ENCODE assay signal across 1 cellular context in the genomic region with DNA sequence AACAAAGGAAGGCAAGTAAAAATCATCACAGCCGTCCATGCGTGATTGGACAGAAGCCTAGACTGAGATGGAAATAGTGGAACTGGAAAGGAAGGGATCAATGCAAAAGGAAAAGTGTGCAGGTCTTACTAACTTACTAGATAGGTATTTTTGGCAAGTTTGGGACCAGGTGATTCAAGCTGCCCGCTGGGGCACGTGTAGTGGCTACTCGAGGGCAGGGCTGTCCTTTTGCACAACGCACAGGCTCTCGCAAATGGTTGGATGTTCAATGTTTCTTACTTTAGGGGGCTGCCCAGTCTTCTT.
TF ChIP-seq lines count a peak whose summit lies in the region.

No MANE protein-coding gene starts in this region.

TF ChIP-seq in GM23338, 12 proteins besides CTCF, POLR2A, EP300 and RAD21:
- TF ChIP-seq ZNF462 (CRISPR knock-in tag; IDR thresholded peaks at IDR 0.05) (no peak), EZH2phosphoT487 (IDR thresholded peaks at IDR 0.05; ENCODE audit: unreplicated experiment) (no peak), STAT1 (IDR thresholded peaks at IDR 0.05; ENCODE audit: unreplicated experiment) (no peak), POLR2AphosphoS5 (IDR thresholded peaks at IDR 0.05; ENCODE audit: low read depth) (no peak), ZNF114 (CRISPR knock-in tag; IDR thresholded peaks at IDR 0.05) (no peak), ZNF331 (CRISPR knock-in tag; IDR thresholded peaks at IDR 0.05; ENCODE audit: low read depth) (no peak), CREB1 (CRISPR knock-in tag; IDR thresholded peaks at IDR 0.05; ENCODE audit: low read depth) (no peak), EZH2 (IDR thresholded peaks at IDR 0.05; ENCODE audit: low read depth, unreplicated experiment) (no peak), NANOG (IDR thresholded peaks at IDR 0.05; ENCODE audit: borderline replicate concordance) (no peak), JUNB (IDR thresholded peaks at IDR 0.05; ENCODE audit: unreplicated experiment) (no peak), ETS1 (IDR thresholded peaks at IDR 0.05) (no peak)
- TF ChIP-seq, protein P1, sequence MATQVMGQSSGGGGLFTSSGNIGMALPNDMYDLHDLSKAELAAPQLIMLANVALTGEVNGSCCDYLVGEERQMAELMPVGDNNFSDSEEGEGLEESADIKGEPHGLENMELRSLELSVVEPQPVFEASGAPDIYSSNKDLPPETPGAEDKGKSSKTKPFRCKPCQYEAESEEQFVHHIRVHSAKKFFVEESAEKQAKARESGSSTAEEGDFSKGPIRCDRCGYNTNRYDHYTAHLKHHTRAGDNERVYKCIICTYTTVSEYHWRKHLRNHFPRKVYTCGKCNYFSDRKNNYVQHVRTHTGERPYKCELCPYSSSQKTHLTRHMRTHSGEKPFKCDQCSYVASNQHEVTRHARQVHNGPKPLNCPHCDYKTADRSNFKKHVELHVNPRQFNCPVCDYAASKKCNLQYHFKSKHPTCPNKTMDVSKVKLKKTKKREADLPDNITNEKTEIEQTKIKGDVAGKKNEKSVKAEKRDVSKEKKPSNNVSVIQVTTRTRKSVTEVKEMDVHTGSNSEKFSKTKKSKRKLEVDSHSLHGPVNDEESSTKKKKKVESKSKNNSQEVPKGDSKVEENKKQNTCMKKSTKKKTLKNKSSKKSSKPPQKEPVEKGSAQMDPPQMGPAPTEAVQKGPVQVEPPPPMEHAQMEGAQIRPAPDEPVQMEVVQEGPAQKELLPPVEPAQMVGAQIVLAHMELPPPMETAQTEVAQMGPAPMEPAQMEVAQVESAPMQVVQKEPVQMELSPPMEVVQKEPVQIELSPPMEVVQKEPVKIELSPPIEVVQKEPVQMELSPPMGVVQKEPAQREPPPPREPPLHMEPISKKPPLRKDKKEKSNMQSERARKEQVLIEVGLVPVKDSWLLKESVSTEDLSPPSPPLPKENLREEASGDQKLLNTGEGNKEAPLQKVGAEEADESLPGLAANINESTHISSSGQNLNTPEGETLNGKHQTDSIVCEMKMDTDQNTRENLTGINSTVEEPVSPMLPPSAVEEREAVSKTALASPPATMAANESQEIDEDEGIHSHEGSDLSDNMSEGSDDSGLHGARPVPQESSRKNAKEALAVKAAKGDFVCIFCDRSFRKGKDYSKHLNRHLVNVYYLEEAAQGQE (IDR thresholded peaks at IDR 0.05; ENCODE audit: unreplicated experiment): no peak
TF ChIP-seq in GM23338: peak in this region for 0.
